Comparison of ENCODE assay signal across 8 cellular contexts in the genomic region with DNA sequence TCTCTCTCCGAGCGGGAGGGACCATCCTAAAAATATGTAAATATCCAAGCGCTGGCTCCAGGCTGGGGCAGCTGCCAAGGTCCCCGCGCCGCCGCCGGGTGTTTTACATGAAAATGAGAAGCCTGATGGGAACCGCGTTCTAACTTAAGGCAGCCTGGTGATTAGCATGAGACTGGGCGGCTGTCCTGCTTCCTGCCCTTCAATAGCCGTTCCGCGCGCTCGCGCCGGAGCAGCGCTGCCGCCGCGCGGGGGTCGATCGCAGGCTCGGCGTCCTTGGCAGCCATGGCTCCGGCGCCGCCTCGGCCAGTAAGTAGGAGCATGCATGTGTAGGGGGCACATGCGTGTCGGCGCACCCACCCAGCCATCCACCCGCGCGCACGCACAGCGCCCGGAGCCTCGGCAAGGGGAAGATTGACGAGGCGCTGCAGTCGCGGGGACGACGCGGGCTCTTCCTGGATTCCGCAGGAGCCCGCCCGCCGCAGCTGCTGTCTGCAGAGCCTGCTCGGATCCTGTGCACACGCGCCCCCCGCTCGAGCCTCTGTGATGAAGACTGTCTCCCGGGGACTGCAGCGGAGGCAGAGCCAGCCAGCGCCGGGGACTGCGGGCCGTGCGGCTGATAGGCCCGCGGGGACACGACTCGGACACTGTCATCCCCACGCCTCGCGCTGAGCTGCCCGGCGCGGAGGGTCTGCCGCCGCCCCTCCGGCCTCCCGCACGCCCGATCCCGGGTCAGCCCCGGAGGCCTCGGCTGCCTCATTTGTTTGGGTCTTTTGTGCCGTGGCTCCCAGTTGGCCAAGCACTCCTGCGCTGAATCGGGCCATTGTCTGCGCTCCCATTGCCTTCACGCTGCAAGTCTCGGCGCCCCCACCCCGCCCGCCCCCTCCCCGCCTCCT. TPM values are rescaled to one million over a fixed set of nuclear protein-coding genes. Genes with fewer than 3 reads are reported as not detected.
DNase-seq lines count a peak whose midpoint lies in the region; ATAC-seq, FAIRE-seq and TF ChIP-seq lines count a peak whose summit lies in the region.

No MANE protein-coding gene starts in this region.

- CTCF ChIA-PET in CD8-positive, alpha-beta memory T cell (lab: Charles Lee): no interaction called here

- peaks cover 4 to 12% (median 5%) of the 10 kb centered on the region in 3 donors for H3K4me1 Mint-ChIP-seq in CD8-positive, alpha-beta memory T cell

- peaks cover 62% of the 10 kb centered on the region for H3K27me3 ChIP-seq in skeletal muscle satellite cell (ENCODE audit: control insufficient read depth, insufficient read depth, low read length)
- peaks cover 11% of the 10 kb centered on the region for H3K27me3 ChIP-seq in CD8-positive, alpha-beta memory T cell (ENCODE audit: insufficient read depth, low read length, poor library complexity, severe bottlenecking)

- no peak overlapping the region for H3K27ac ChIP-seq in CD8-positive, alpha-beta memory T cell (ENCODE audit: low read depth, low read length)

- DNase-seq in GM12892 (ENCODE audit: insufficient read length) (peak; percentile 27), NCI-H526 (lab: John Stamatoyannopoulos, UW) (peak; percentile 43 to 77), cardiac fibroblast (ENCODE audit: low read depth in 2 of 2) (peak; percentile 16 to 36), inferior parietal cortex (ENCODE audit: extremely low spot score) (peak; percentile 65)
- DNase-seq in CD8-positive, alpha-beta memory T cell: no peak

- H3K4me3 ChIP-seq in cardiac fibroblast (replicated peaks in 1 of 2; ENCODE audit: low read depth in 2 of 2, low read length in 2 of 2) (peak overlapping the region; percentile 36 to 53), skeletal muscle satellite cell (ENCODE audit: low read length) (peak overlapping the region; percentile 70)
- H3K4me3 ChIP-seq in CD8-positive, alpha-beta memory T cell (ENCODE audit: low read length): no peak overlapping the region

- no peak overlapping the region for H3K27ac Mint-ChIP-seq in CD8-positive, alpha-beta memory T cell

- H3K4me3 Mint-ChIP-seq in CD8-positive, alpha-beta memory T cell: no peak overlapping the region

- H3K36me3 Mint-ChIP-seq in CD8-positive, alpha-beta memory T cell: peaks cover 0 to 2% (median 0%) of the 10 kb centered on the region in 3 donors

- TF ChIP-seq POLR2A in GM12892 (IDR thresholded peaks at IDR 0.05; ENCODE audit: low read depth, low read length): no peak

- FAIRE-seq in GM12892 (lab: Jason Lieb, UNC): no peak

- H3K9me3 Mint-ChIP-seq in CD8-positive, alpha-beta memory T cell: peaks cover 0 to 2% (median 0%) of the 10 kb centered on the region in 5 donors

- POLR2A ChIA-PET in CD8-positive, alpha-beta memory T cell (lab: Charles Lee): no interaction called here

- H3K36me3 ChIP-seq in skeletal muscle satellite cell (ENCODE audit: insufficient read depth, low read length): no peaks in the 10 kb centered on the region
- no peaks in the 10 kb centered on the region for H3K36me3 ChIP-seq in CD8-positive, alpha-beta memory T cell (ENCODE audit: insufficient read depth, low read length)

- H3K4me2 ChIP-seq in skeletal muscle satellite cell (ENCODE audit: low read length): peak overlapping the region; percentile 95

- peaks cover 28 to 69% of the 10 kb centered on the region in 2 donors for H3K27me3 Mint-ChIP-seq in CD8-positive, alpha-beta memory T cell

- TF ChIP-seq CTCF in cardiac fibroblast (IDR thresholded peaks at IDR 0.05; ENCODE audit: low read depth, low read length): no peak

- ATAC-seq in HG03342 (IDR thresholded peaks at IDR 0.05; ENCODE audit: unreplicated experiment): no peak
- no peak for ATAC-seq in GM21528 (IDR thresholded peaks at IDR 0.05; ENCODE audit: low FRiP score, unreplicated experiment)

- no peak overlapping the region for H3K9ac ChIP-seq in skeletal muscle satellite cell (ENCODE audit: low read depth, low read length)

- H3K9me3 ChIP-seq in skeletal muscle satellite cell (replicated peaks; ENCODE audit: low read length): peaks cover 2% of the 10 kb centered on the region
- H3K9me3 ChIP-seq in CD8-positive, alpha-beta memory T cell (ENCODE audit: low read length): no peaks in the 10 kb centered on the region

- peaks cover 20% of the 10 kb centered on the region for H3K4me1 ChIP-seq in skeletal muscle satellite cell (ENCODE audit: control insufficient read depth, insufficient read depth, low read length)
- H3K4me1 ChIP-seq in CD8-positive, alpha-beta memory T cell (ENCODE audit: insufficient read depth, low read length): no peaks in the 10 kb centered on the region

RNA-seq across cellular contexts. Expression of a gene that starts 0.7 kb away (rescaled TPM):
- 0.08 TPM for polyA plus RNA-seq in GM12892 (2012; ENCODE audit: missing spikeins)
- under 0.01 and 0.25 TPM in 2 replicates for total RNA-seq in skeletal muscle satellite cell (2012; rRNA removed)
- total RNA-seq in CD8-positive, alpha-beta memory T cell: not detected
- polyA plus RNA-seq in CD8-positive, alpha-beta memory T cell: not detected

Comparison
In these comparisons a context has a peak if more than half of its experiments do, and no peak if none do; other contexts are left out.
1. DNase-seq: peak in GM12892 (single experiment), NCI-H526 (2 of 2), cardiac fibroblast (2 of 2) and inferior parietal cortex (single experiment); none in CD8-positive, alpha-beta memory T cell (0 of 5).